In the genomic region with DNA sequence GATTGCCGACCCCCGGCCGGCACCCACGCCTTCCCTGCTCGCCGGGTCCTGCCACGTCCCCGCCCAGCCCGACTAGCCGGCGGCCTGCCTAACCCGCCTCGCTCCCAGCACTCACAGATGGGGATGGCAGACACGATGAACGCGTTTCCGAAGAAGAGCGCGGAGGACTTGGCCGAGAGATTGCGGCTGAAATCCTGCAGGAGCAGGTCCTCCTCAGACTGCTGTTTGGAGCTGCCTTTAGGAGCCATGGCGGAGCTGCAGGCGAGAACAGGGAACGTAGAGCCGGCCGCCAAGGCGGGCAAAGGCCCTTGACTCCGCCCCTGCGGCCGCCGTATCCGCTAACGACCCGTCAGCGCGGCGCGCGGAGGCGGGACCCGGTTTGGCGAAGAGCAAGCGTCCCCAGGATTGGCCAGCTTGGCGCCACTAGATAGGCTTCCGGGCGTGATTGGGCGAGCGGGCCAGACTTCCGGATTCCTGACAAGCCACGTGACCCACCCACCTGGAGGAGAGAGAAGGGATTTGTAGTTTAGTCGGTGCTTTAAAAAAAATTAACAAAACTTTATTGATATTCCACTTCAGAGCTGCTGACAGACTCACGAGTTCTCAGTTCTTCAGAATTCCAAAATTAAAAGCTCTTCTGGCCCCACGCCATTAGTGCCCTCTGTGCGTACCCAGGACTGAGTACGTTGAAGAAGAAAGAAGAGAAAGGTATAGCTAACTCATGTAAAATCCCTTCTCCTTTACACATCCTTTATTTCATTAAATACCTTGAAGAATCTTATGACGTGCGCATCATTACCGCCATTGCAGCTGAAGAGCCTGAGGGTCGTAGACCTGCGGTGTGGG, we compare ENCODE assay signal across 8 cellular contexts. TPM values are rescaled to one million over a fixed set of nuclear protein-coding genes. Genes with fewer than 3 reads are reported as not detected.
DNase-seq lines count a peak whose midpoint lies in the region; ATAC-seq and TF ChIP-seq lines count a peak whose summit lies in the region.

A gene (minus strand): TSS at position 276 of the 846 bp plus-strand sequence. CDS start 28 bp downstream, at position 248.

- peak within 1 kb of the TSS; percentile 89 for H3K27ac Mint-ChIP-seq in activated naive CD8-positive, alpha-beta T cell treated with anti-CD3 and anti-CD28 coated beads, Interleukin-2, amount 10 ng/mL, durations not matched to agents 7 days and 5 days
- H3K27ac Mint-ChIP-seq in glutamatergic neuron (ENCODE audit: unreplicated experiment), result peak within 1 kb of the TSS; percentile 91

- H3K27me3 ChIP-seq in SU-DHL-6 (ENCODE audit: low read length) (no peaks in the 10 kb centered on the region), osteoblast (ENCODE audit: insufficient read depth, low read length) (no peaks in the 10 kb centered on the region), thoracic aorta (replicated peaks; ENCODE audit: insufficient read depth) (no peaks in the 10 kb centered on the region)

- H3K4me2 ChIP-seq in SU-DHL-6 (ENCODE audit: low read depth, low read length, poor library complexity, severe bottlenecking) (peak within 1 kb of the TSS; percentile 94), osteoblast (ENCODE audit: insufficient read depth, low read length) (peak within 1 kb of the TSS; percentile 89)

- DNase-seq in NCI-H128 (lab: John Stamatoyannopoulos, UW; ENCODE audit: unreplicated experiment) (peak; percentile 98), glutamatergic neuron (peak; percentile 99), osteoblast (ENCODE audit: insufficient read length, low spot score, missing footprints) (peak; percentile 95), thoracic aorta (ENCODE audit: low spot score) (peak; percentile 98)
- peak; percentile 98 for DNase-seq in activated naive CD8-positive, alpha-beta T cell treated with anti-CD3 and anti-CD28 coated beads, Interleukin-2, amount 10 ng/mL, durations not matched to agents 7 days and 5 days

- peaks cover 44% of the 10 kb centered on the region for H3K4me1 ChIP-seq in osteoblast (ENCODE audit: insufficient read depth, low read length)
- H3K4me1 ChIP-seq in thoracic aorta (ENCODE audit: control insufficient read depth in 1 of 2, low read depth in 2 of 2), result peaks cover 22 to 39% of the 10 kb centered on the region in 2 donors

- POLR2A ChIA-PET in activated naive CD8-positive, alpha-beta T cell treated with anti-CD3 and anti-CD28 coated beads, Interleukin-2, amount 10 ng/mL, durations not matched to agents 7 days and 5 days (lab: Charles Lee), result interaction anchor here (0.6 to 4.0 kb wide), 14 partner anchors 12 to 620 kb away, joined by 3 to 37 read pairs (median 4); a partner anchor contains a TSS

- H3K9me3 Mint-ChIP-seq in activated naive CD8-positive, alpha-beta T cell treated with anti-CD3 and anti-CD28 coated beads, Interleukin-2, amount 10 ng/mL, durations not matched to agents 7 days and 5 days, result no peaks in the 10 kb centered on the region
- peaks cover 7% of the 10 kb centered on the region for H3K9me3 Mint-ChIP-seq in glutamatergic neuron (ENCODE audit: unreplicated experiment)

- H2AFZ ChIP-seq in SU-DHL-6 (ENCODE audit: low read depth, low read length, severe bottlenecking) (peak within 1 kb of the TSS; percentile 98), osteoblast (ENCODE audit: low read length) (peak within 1 kb of the TSS; percentile 89)

- H3K4me3 ChIP-seq in SU-DHL-6 (ENCODE audit: insufficient read depth, low read length, poor library complexity, severe bottlenecking) (peak within 1 kb of the TSS; percentile 96), osteoblast (ENCODE audit: insufficient read depth, low read length) (peak within 1 kb of the TSS; percentile 94), thoracic aorta (peak within 1 kb of the TSS; percentile 99)

- H3K9me2 ChIP-seq in SU-DHL-6 (replicated peaks; ENCODE audit: insufficient read depth, low read length), result no peaks in the 10 kb centered on the region

- TF ChIP-seq CTCF in SU-DHL-6 (IDR thresholded peaks at IDR 0.05; ENCODE audit: insufficient read depth, low read length, poor library complexity, severe bottlenecking), result no peak
- peak; percentile 61 for TF ChIP-seq CTCF in glutamatergic neuron (IDR thresholded peaks at IDR 0.05; ENCODE audit: partially characterized antibody, unreplicated experiment)
- no peak for TF ChIP-seq CTCF in osteoblast (IDR thresholded peaks at IDR 0.05; ENCODE audit: extremely low read depth, low read depth, low read length)
- TF ChIP-seq CTCF in thoracic aorta (IDR thresholded peaks at IDR 0.05), result peak; percentile 56

- H3K9me3 ChIP-seq in SU-DHL-6 (ENCODE audit: insufficient read depth, low read length), result no peaks in the 10 kb centered on the region
- H3K9me3 ChIP-seq in osteoblast (ENCODE audit: low read depth, low read length), result no peaks in the 10 kb centered on the region
- H3K9me3 ChIP-seq in thoracic aorta, result no peaks in the 10 kb centered on the region

- H3K79me2 ChIP-seq in SU-DHL-6 (ENCODE audit: insufficient read depth, low read length) (peaks cover 48% of the 10 kb centered on the region), osteoblast (ENCODE audit: insufficient read depth, low read length) (peaks cover 49% of the 10 kb centered on the region)

- H4K20me1 ChIP-seq in SU-DHL-6 (ENCODE audit: low read depth, low read length), result no peaks in the 10 kb centered on the region; the same call in 1 of the 2 replicates
- H4K20me1 ChIP-seq in osteoblast (ENCODE audit: insufficient read depth, low read length), result no peaks in the 10 kb centered on the region

- H3F3A ChIP-seq in SU-DHL-6 (ENCODE audit: insufficient read depth), result no peaks in the 10 kb centered on the region

- ATAC-seq in HG02678 (IDR thresholded peaks at IDR 0.05; ENCODE audit: unreplicated experiment) (peak; percentile 99), thoracic aorta (ENCODE audit: insufficient number of reproducible peaks, low FRiP score, low read depth) (peak; percentile 97)
- ATAC-seq in activated naive CD8-positive, alpha-beta T cell treated with anti-CD3 and anti-CD28 coated beads, Interleukin-2, amount 10 ng/mL, durations not matched to agents 7 days and 5 days (ENCODE audit: low read depth), result peak; percentile 100

- peak within 1 kb of the TSS; percentile 93 for H3K9ac ChIP-seq in SU-DHL-6 (ENCODE audit: low read length)

- H3K27me3 Mint-ChIP-seq in activated naive CD8-positive, alpha-beta T cell treated with anti-CD3 and anti-CD28 coated beads, Interleukin-2, amount 10 ng/mL, durations not matched to agents 7 days and 5 days, result no peaks in the 10 kb centered on the region
- peaks cover 4% of the 10 kb centered on the region for H3K27me3 Mint-ChIP-seq in glutamatergic neuron (ENCODE audit: unreplicated experiment)

- H3K4me3 Mint-ChIP-seq in activated naive CD8-positive, alpha-beta T cell treated with anti-CD3 and anti-CD28 coated beads, Interleukin-2, amount 10 ng/mL, durations not matched to agents 7 days and 5 days, result peak within 1 kb of the TSS; percentile 93
- peak within 1 kb of the TSS; percentile 96 for H3K4me3 Mint-ChIP-seq in glutamatergic neuron (ENCODE audit: unreplicated experiment)

- peaks cover 32% of the 10 kb centered on the region for H3K4me1 Mint-ChIP-seq in activated naive CD8-positive, alpha-beta T cell treated with anti-CD3 and anti-CD28 coated beads, Interleukin-2, amount 10 ng/mL, durations not matched to agents 7 days and 5 days
- peaks cover 24% of the 10 kb centered on the region for H3K4me1 Mint-ChIP-seq in glutamatergic neuron (ENCODE audit: low read depth, unreplicated experiment)

- TF ChIP-seq POLR2A in GM10847 (IDR thresholded peaks at IDR 0.05; ENCODE audit: extremely low read depth, insufficient read length), result peak; percentile 76

- H3K36me3 Mint-ChIP-seq in activated naive CD8-positive, alpha-beta T cell treated with anti-CD3 and anti-CD28 coated beads, Interleukin-2, amount 10 ng/mL, durations not matched to agents 7 days and 5 days, result peaks cover 23% of the 10 kb centered on the region
- H3K36me3 Mint-ChIP-seq in glutamatergic neuron (ENCODE audit: unreplicated experiment), result no peaks in the 10 kb centered on the region

- H3K27ac ChIP-seq in SU-DHL-6 (ENCODE audit: low read depth, low read length), result peak within 1 kb of the TSS; percentile 31
- peak within 1 kb of the TSS; percentile 98 for H3K27ac ChIP-seq in osteoblast (ENCODE audit: low read depth, low read length)
- H3K27ac ChIP-seq in thoracic aorta, result peak within 1 kb of the TSS; percentile 83 to 86

- H3K36me3 ChIP-seq in SU-DHL-6 (ENCODE audit: low read length) (peaks cover 15% of the 10 kb centered on the region), osteoblast (ENCODE audit: insufficient read depth, low read length) (peaks cover 30% of the 10 kb centered on the region), thoracic aorta (no peaks in the 10 kb centered on the region)

RNA-seq across cellular contexts. Expression of the gene that starts here (rescaled TPM):
- 100 to 1,000 TPM; 113 to 118 TPM for total RNA-seq in activated naive CD8-positive, alpha-beta T cell treated with anti-CD3 and anti-CD28 coated beads, Interleukin-2, amount 10 ng/mL, durations not matched to agents 7 days and 5 days
- total RNA-seq in glutamatergic neuron (ENCODE audit: unreplicated experiment) (94.5 TPM), osteoblast (212 and 220 TPM in 2 replicates), thoracic aorta (100 to 1,000 TPM in 1 of 2 donors, 10 to 100 TPM in 1; 94.0 to 107 TPM)

Comparison
In these comparisons a context has a peak if more than half of its experiments do, and no peak if none do; other contexts are left out.
1. Peak in every context shown above with its lines: DNase-seq, ATAC-seq, H3K4me3 ChIP-seq and H3K27ac ChIP-seq.
2. H3K27ac ChIP-seq: peak in every context shown above with its lines; median percentile 98 in osteoblast; 84 in thoracic aorta; 31 in SU-DHL-6.
3. CTCF ChIP-seq: peak in glutamatergic neuron (single experiment) and thoracic aorta (single experiment); none in SU-DHL-6 (single experiment) and osteoblast (single experiment).